In the genomic region with DNA sequence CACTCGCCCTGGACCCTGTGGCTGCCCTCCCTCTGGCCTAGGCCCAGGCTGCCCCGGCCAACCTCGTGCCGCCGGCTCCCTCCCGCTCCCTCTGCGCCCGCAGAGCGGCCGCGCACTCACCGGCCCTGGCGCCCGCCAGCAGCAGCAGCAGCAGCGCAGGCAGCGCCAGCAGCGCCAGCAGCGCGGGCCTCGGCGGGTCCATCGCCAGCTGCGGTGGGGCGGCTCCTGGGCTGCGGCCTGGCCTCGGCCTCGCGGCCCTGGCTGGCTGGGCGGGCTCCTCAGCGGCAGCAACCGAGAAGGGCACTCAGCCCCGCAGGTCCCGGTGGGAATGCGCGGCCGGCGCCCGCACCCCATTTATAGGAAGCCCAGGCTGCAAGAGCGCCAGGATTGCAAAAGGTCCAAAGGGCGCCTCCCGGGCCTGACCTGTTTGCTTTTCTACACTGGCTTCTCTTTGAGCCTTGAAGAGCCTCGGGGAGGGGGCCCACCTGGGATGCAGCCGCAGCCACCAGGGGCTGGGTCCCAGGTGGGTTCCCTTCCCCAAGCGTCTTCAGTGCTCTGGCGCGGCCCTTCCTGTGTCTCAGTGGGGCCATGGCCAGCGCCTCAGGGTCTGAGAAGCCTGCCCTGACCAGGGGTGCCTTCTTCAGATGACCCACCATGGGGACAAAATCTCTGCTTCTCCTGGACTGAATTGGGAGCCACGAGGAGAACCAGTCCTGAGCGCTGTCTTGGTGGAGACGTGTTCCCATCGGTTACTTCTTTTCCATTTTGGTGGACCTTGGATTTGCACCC, we compare ENCODE assay signal across 9 cellular contexts. TPM values are rescaled to one million over a fixed set of nuclear protein-coding genes. Genes with fewer than 3 reads are reported as not detected.
DNase-seq lines count a peak whose midpoint lies in the region; ATAC-seq and TF ChIP-seq lines count a peak whose summit lies in the region.
"Had no signal": no experiment of that assay in that cellular context is flagged by ENCODE, and none has a peak within 500 bp of the region (broad histone marks: within the 10 kb centered on the region; RNA-seq: fewer than 3 reads in every experiment).

A gene with protein sequence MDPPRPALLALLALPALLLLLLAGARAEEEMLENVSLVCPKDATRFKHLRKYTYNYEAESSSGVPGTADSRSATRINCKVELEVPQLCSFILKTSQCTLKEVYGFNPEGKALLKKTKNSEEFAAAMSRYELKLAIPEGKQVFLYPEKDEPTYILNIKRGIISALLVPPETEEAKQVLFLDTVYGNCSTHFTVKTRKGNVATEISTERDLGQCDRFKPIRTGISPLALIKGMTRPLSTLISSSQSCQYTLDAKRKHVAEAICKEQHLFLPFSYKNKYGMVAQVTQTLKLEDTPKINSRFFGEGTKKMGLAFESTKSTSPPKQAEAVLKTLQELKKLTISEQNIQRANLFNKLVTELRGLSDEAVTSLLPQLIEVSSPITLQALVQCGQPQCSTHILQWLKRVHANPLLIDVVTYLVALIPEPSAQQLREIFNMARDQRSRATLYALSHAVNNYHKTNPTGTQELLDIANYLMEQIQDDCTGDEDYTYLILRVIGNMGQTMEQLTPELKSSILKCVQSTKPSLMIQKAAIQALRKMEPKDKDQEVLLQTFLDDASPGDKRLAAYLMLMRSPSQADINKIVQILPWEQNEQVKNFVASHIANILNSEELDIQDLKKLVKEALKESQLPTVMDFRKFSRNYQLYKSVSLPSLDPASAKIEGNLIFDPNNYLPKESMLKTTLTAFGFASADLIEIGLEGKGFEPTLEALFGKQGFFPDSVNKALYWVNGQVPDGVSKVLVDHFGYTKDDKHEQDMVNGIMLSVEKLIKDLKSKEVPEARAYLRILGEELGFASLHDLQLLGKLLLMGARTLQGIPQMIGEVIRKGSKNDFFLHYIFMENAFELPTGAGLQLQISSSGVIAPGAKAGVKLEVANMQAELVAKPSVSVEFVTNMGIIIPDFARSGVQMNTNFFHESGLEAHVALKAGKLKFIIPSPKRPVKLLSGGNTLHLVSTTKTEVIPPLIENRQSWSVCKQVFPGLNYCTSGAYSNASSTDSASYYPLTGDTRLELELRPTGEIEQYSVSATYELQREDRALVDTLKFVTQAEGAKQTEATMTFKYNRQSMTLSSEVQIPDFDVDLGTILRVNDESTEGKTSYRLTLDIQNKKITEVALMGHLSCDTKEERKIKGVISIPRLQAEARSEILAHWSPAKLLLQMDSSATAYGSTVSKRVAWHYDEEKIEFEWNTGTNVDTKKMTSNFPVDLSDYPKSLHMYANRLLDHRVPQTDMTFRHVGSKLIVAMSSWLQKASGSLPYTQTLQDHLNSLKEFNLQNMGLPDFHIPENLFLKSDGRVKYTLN (N-terminal part only) (minus strand): TSS at position 330 of the 789 bp plus-strand sequence. CDS start 128 bp downstream, at position 202.

- no peak within 1 kb of the TSS for H2AFZ ChIP-seq in PC-9

- peaks cover 9% of the 10 kb centered on the region for H3K4me1 Mint-ChIP-seq in brain
- H3K4me1 Mint-ChIP-seq in stimulated activated naive CD8-positive, alpha-beta T cell treated with anti-CD3 and anti-CD28 coated beads, Interleukin-15, amount 100 ng/mL, for 72 hours, result no peaks in the 10 kb centered on the region

- intact Hi-C loops in left lung (cut with DNase I) (loop anchor here in 1 of 2 donors (5.0 to 10.0 kb wide), 2 partner anchors 73 to 271 kb away; no protein-coding TSS in a partner anchor), PC-9 (cut with micrococcal nuclease; ENCODE audit: unreplicated experiment) (loop anchor here (1.0 to 2.0 kb wide), 3 partner anchors 75 to 273 kb away; no protein-coding TSS in a partner anchor)

- H4K20me1 ChIP-seq in PC-9 (ENCODE audit: insufficient read depth), result no peaks in the 10 kb centered on the region

- H3K27me3 ChIP-seq in HUES6 (ENCODE audit: control insufficient read depth, insufficient read depth, low read length), result peaks cover 18% of the 10 kb centered on the region
- peaks cover 0 to 48% of the 10 kb centered on the region in 2 donors for H3K27me3 ChIP-seq in left lung
- H3K27me3 ChIP-seq in PC-9 (ENCODE audit: insufficient read depth, low read depth), result peaks cover 16% of the 10 kb centered on the region

- no peak within 1 kb of the TSS for H3K27ac Mint-ChIP-seq in brain
- H3K27ac Mint-ChIP-seq in stimulated activated naive CD8-positive, alpha-beta T cell treated with anti-CD3 and anti-CD28 coated beads, Interleukin-15, amount 100 ng/mL, for 72 hours, result no peak within 1 kb of the TSS

- H3K4me2 ChIP-seq in PC-9, result no peak within 1 kb of the TSS

- DNase-seq in left lung (peak in 1 of 2 donors; percentile 82), PC-9 (no peak), globus pallidus (ENCODE audit: low spot score) (no peak)
- no peak for DNase-seq in stimulated activated naive CD8-positive, alpha-beta T cell treated with anti-CD3 and anti-CD28 coated beads, Interleukin-15, amount 100 ng/mL, for 72 hours
- DNase-seq: NCI-H146 had no signal

- H3K27ac ChIP-seq in HUES6 (ENCODE audit: low read depth, low read length) (no peak within 1 kb of the TSS), left lung (no peak within 1 kb of the TSS), PC-9 (no peak within 1 kb of the TSS)
- H3K27ac ChIP-seq: SK-N-MC had no signal

- H3K9me3 Mint-ChIP-seq in brain, result no peaks in the 10 kb centered on the region
- no peaks in the 10 kb centered on the region for H3K9me3 Mint-ChIP-seq in stimulated activated naive CD8-positive, alpha-beta T cell treated with anti-CD3 and anti-CD28 coated beads, Interleukin-15, amount 100 ng/mL, for 72 hours

- H3K9ac ChIP-seq in HUES6 (ENCODE audit: low read length), result peak within 1 kb of the TSS; percentile 14

- peak; percentile 52 for ATAC-seq in left lung
- peak; percentile 44 for ATAC-seq in stimulated activated naive CD8-positive, alpha-beta T cell treated with anti-CD3 and anti-CD28 coated beads, Interleukin-15, amount 100 ng/mL, for 72 hours
- no peak for ATAC-seq in GM19324 (IDR thresholded peaks at IDR 0.05; ENCODE audit: low FRiP score, unreplicated experiment)

- H3K4me3 Mint-ChIP-seq in brain, result peak within 1 kb of the TSS in 4 of 5 experiments; percentile 7 to 78 (median 60)
- no peak within 1 kb of the TSS for H3K4me3 Mint-ChIP-seq in stimulated activated naive CD8-positive, alpha-beta T cell treated with anti-CD3 and anti-CD28 coated beads, Interleukin-15, amount 100 ng/mL, for 72 hours

- H3K9me2 ChIP-seq in PC-9 (ENCODE audit: insufficient read depth), result no peaks in the 10 kb centered on the region

- no peaks in the 10 kb centered on the region for H3K36me3 Mint-ChIP-seq in brain

- no peaks in the 10 kb centered on the region for H3K9me3 ChIP-seq in HUES6 (ENCODE audit: control insufficient read depth, insufficient read depth, low read depth, low read length)
- no peaks in the 10 kb centered on the region for H3K9me3 ChIP-seq in left lung
- H3K9me3 ChIP-seq in PC-9 (ENCODE audit: insufficient read depth, low read depth), result no peaks in the 10 kb centered on the region

- TF ChIP-seq CTCF in brain (conservative IDR thresholded peaks at IDR 0.05) (no peak), left lung (IDR thresholded peaks at IDR 0.05) (no peak), PC-9 (conservative IDR thresholded peaks at IDR 0.05) (no peak)

- no peaks in the 10 kb centered on the region for H3K36me3 ChIP-seq in HUES6 (ENCODE audit: control insufficient read depth, insufficient read depth, low read length)
- no peaks in the 10 kb centered on the region for H3K36me3 ChIP-seq in left lung
- no peaks in the 10 kb centered on the region for H3K36me3 ChIP-seq in PC-9 (ENCODE audit: low read depth)

- H3K4me1 ChIP-seq in HUES6 (ENCODE audit: control insufficient read depth, insufficient read depth, low read length) (peaks cover 29% of the 10 kb centered on the region), left lung (peaks cover 5 to 14% of the 10 kb centered on the region in 2 donors), PC-9 (replicated peaks; ENCODE audit: insufficient read depth) (no peaks in the 10 kb centered on the region)

- CTCF ChIA-PET in PC-9 (lab: Charles Lee), result no interaction called here

- no TSS peak for BruUV-seq in PC-9 (replicated peaks; lab: Mats Ljungman, UMichigan)

- H3K4me3 ChIP-seq in HUES6 (ENCODE audit: low read depth, low read length) (peak within 1 kb of the TSS; percentile 68), left lung (no peak within 1 kb of the TSS), PC-9 (no peak within 1 kb of the TSS)
- H3K4me3 ChIP-seq: SK-N-MC had no signal

- H3F3A ChIP-seq in PC-9 (ENCODE audit: insufficient read depth, low read depth), result no peaks in the 10 kb centered on the region

- H3K79me2 ChIP-seq in PC-9 (ENCODE audit: low read depth), result no peaks in the 10 kb centered on the region

- POLR2A ChIA-PET in PC-9 (lab: Charles Lee; ENCODE audit: unreplicated experiment), result no interaction called here

- peaks cover 13% of the 10 kb centered on the region for H3K27me3 Mint-ChIP-seq in brain
- peaks cover 21% of the 10 kb centered on the region for H3K27me3 Mint-ChIP-seq in stimulated activated naive CD8-positive, alpha-beta T cell treated with anti-CD3 and anti-CD28 coated beads, Interleukin-15, amount 100 ng/mL, for 72 hours

RNA-seq across cellular contexts. Expression of the gene that starts here (rescaled TPM):
- 0.07 TPM for polyA plus RNA-seq in brain (ENCODE audit: insufficient read depth, low read depth, low replicate concordance)
- total RNA-seq in left lung, result under 1 TPM; 0.23 to 0.26 TPM
- total RNA-seq in PC-9 (2021), result not detected in 2 replicates

Comparison
In these comparisons a context has a peak if more than half of its experiments do, and no peak if none do; other contexts are left out.
1. Peak in ATAC-seq in left lung; RNA of the gene not detected or under 1 TPM.
2. H3K4me3 Mint-ChIP-seq: peak in brain (4 of 5); none in stimulated activated naive CD8-positive, alpha-beta T cell treated with anti-CD3 and anti-CD28 coated beads, Interleukin-15, amount 100 ng/mL, for 72 hours (0 of 2).